In the genomic region with DNA sequence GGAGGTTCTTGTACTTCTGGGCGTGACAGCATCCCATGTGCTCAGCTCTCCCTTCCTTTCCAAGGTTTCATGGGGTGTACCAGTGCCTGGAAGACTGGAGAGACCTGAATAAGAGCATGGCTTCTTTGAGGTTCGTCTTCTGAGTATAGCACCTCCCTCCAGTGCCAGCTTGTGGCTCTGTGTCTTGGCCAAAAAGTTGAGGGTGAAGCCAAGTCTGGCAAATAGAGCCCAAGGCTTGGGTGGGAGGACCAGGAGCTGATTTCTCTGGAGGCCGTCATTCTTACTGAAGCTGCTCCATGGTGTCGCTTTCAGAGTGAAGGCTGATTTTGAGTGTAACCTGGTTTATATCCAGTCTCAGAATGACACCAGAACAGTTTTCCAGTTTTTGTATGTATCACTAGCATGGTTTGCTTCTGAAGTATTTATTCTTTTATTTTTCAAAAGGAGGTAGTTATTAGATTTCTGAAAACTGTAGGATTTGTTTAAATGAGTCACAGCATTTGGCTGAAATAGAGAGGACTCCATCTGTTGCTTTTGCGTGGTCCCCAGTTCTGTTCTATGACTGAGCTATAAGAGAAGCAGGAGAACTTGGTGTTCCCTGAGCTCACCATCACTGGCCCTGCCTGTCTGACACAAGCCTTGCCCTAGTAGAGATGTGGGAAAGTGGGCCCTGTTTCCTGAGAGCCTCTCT, we compare ENCODE assay signal across 21 cellular contexts. TPM values are rescaled to one million over a fixed set of nuclear protein-coding genes. Genes with fewer than 3 reads are reported as not detected.
DNase-seq lines count a peak whose midpoint lies in the region; ATAC-seq and TF ChIP-seq lines count a peak whose summit lies in the region.
"Had no signal": no experiment of that assay in that cellular context is flagged by ENCODE, and none has a peak within 500 bp of the region (broad histone marks: within the 10 kb centered on the region; RNA-seq: fewer than 3 reads in every experiment).

No MANE protein-coding gene starts in this region.

- no peaks in the 10 kb centered on the region for H3K9me3 ChIP-seq in HCT116 (ENCODE audit: control insufficient read depth in 1 of 2, insufficient read depth in 1 of 2, low read depth in 1 of 2, low read length in 2 of 2)

- ATAC-seq in HCT116 (no peak), HG02938 (IDR thresholded peaks at IDR 0.05; ENCODE audit: unreplicated experiment) (no peak)

- no peak for TF ChIP-seq POLR2A in HCT116 (IDR thresholded peaks at IDR 0.05; ENCODE audit: borderline replicate concordance, extremely low read depth, insufficient read depth, insufficient read length)

- DNase-seq in HCT116 (ENCODE audit: low read depth, low spot score) (no peak), fibroblast of peridontal ligament (ENCODE audit: extremely low read depth) (peak; percentile 11), superior temporal gyrus (ENCODE audit: extremely low spot score) (peak; percentile 65), SKM-1 (lab: John Stamatoyannopoulos, UW; ENCODE audit: unreplicated experiment) (no peak), islet precursor cell (no peak), HFFc6 (no peak)
- DNase-seq: Calu3; DMS79 treated with DMSO at 0.1 percent for 48 hours; KBM-7; NCI-H1105 treated with DMSO at 0.1 percent for 48 hours; NCI-H2029; NCI-H526; NCI-H82; NK-92 treated with Interleukin-12 subunit alpha and Interleukin-12 subunit beta, amount 100 ng/mL, for 24 hours; RPMI8226; SHP77 treated with DMSO at 0.1 percent for 48 hours; SW 1271 had no signal

- H3K4me2 ChIP-seq in HCT116 (ENCODE audit: low read length): peak overlapping the region; percentile 73; the same call in 1 of the 2 replicates

- H3K36me3 Mint-ChIP-seq in HFFc6 (ENCODE audit: low read depth): no peaks in the 10 kb centered on the region

- H3K79me2 ChIP-seq in HCT116 (ENCODE audit: insufficient read depth, low read length): no peaks in the 10 kb centered on the region

- H3K27me3 Mint-ChIP-seq in HFFc6 (ENCODE audit: insufficient read depth): no peaks in the 10 kb centered on the region; the same call in 1 of the 2 replicates

- H3K27me3 ChIP-seq in HCT116 (ENCODE audit: insufficient read depth, low read length): no peaks in the 10 kb centered on the region

- no peak overlapping the region for H3K4me3 Mint-ChIP-seq in HFFc6
- H3K4me3 Mint-ChIP-seq: B cell had no signal

- peaks cover 41% of the 10 kb centered on the region for H3K4me1 Mint-ChIP-seq in HFFc6 (ENCODE audit: low read depth)
- H3K4me1 Mint-ChIP-seq: B cell had no signal

- H3K27ac Mint-ChIP-seq in HFFc6: no peak overlapping the region; the same call in 1 of the 2 replicates
- H3K27ac Mint-ChIP-seq: B cell had no signal

- POLR2A ChIA-PET in HCT116 (lab: Charles Lee): no interaction called here

- no peak overlapping the region for H3K4me3 ChIP-seq in HCT116 (replicated peaks in 1 of 2; ENCODE audit: low read depth in 1 of 2, low read length in 2 of 2)

- H3K36me3 ChIP-seq in HCT116 (ENCODE audit: control insufficient read depth in 1 of 2, insufficient read depth in 2 of 2, low read length in 2 of 2): no peaks in the 10 kb centered on the region

- H4K20me1 ChIP-seq in HCT116 (ENCODE audit: insufficient read depth): no peaks in the 10 kb centered on the region

- no TSS peak for BruUV-seq in HCT116 (replicated peaks; lab: Mats Ljungman, UMichigan)

- H3K4me1 ChIP-seq in HCT116 (ENCODE audit: control insufficient read depth in 1 of 2, insufficient read depth in 2 of 2, low read length in 2 of 2): peaks cover 0 to 41% of the 10 kb centered on the region in 2 experiments; a peak in 3 of 4 replicates

- no peak overlapping the region for H2AFZ ChIP-seq in HCT116 (ENCODE audit: low read depth, low read length, poor library complexity, severe bottlenecking)

- H3K9ac ChIP-seq in HCT116 (ENCODE audit: low read length): no peak overlapping the region

- CTCF ChIA-PET in HCT116 (lab: Charles Lee): interaction anchor here (1.3 kb wide), 1 partner anchor 62 kb away, joined by 4 read pairs; no protein-coding TSS in a partner anchor

- no peaks in the 10 kb centered on the region for H3K9me3 Mint-ChIP-seq in HFFc6

- RAD21 ChIA-PET in HCT116 (lab: Charles Lee; ENCODE audit: low non-redundant PET in 1 of 2, low total read pairs in 2 of 2, uncharacterized antibody in 2 of 2, unreplicated experiment in 2 of 2): no interaction called here

- no peak for TF ChIP-seq RAD21 in HCT116 (IDR thresholded peaks at IDR 0.05; ENCODE audit: low read depth)

- TF ChIP-seq CTCF in HCT116 (IDR thresholded peaks at IDR 0.05 in 2 of 3, conservative IDR thresholded peaks at IDR 0.05 in 1 of 3; ENCODE audit: borderline replicate concordance in 1 of 3, insufficient read depth in 1 of 3, low read depth in 2 of 3, low read length in 2 of 3) (no peak), HFFc6 (IDR thresholded peaks at IDR 0.05) (no peak)

- intact Hi-C loops in HCT116 (cut with micrococcal nuclease): no loop called here

- H3K27ac ChIP-seq in HCT116 (ENCODE audit: low read depth, low read length) (no peak overlapping the region), angular gyrus (ENCODE audit: low read depth, low read length) (peak overlapping the region; percentile 85)
- H3K27ac ChIP-seq: C4-2B had no signal

- H3K9me2 ChIP-seq in HCT116 (ENCODE audit: insufficient read depth): no peaks in the 10 kb centered on the region

TF ChIP-seq in HCT116, 20 proteins besides CTCF, POLR2A, EP300 and RAD21 (continues in another document):
- TF ChIP-seq JUND (IDR thresholded peaks at IDR 0.05) (no peak), FOSL1 (IDR thresholded peaks at IDR 0.05; ENCODE audit: low read depth) (no peak), SRF (IDR thresholded peaks at IDR 0.05; ENCODE audit: low read depth) (no peak), EGR1 (IDR thresholded peaks at IDR 0.05; ENCODE audit: low read depth) (no peak), SIN3A (IDR thresholded peaks at IDR 0.05; ENCODE audit: low read depth) (no peak), ZNF274 (IDR thresholded peaks at IDR 0.05; ENCODE audit: low read depth, low read length) (no peak), EZH2phosphoT487 (IDR thresholded peaks at IDR 0.05; ENCODE audit: borderline replicate concordance) (no peak), YY1 (IDR thresholded peaks at IDR 0.05; ENCODE audit: extremely low read depth, insufficient replicate concordance, low read depth, low read length) (no peak), CEBPB (IDR thresholded peaks at IDR 0.05; ENCODE audit: low read depth) (no peak), POLR2AphosphoS5 (IDR thresholded peaks at IDR 0.05; ENCODE audit: low read depth, low read length) (no peak), TCF7L2 (IDR thresholded peaks at IDR 0.05; ENCODE audit: borderline replicate concordance, extremely low read depth, insufficient read depth, insufficient read length) (no peak), ZFX (IDR thresholded peaks at IDR 0.05) (no peak), SP1 (IDR thresholded peaks at IDR 0.05; ENCODE audit: low read depth) (no peak)
- TF ChIP-seq, protein P1, sequence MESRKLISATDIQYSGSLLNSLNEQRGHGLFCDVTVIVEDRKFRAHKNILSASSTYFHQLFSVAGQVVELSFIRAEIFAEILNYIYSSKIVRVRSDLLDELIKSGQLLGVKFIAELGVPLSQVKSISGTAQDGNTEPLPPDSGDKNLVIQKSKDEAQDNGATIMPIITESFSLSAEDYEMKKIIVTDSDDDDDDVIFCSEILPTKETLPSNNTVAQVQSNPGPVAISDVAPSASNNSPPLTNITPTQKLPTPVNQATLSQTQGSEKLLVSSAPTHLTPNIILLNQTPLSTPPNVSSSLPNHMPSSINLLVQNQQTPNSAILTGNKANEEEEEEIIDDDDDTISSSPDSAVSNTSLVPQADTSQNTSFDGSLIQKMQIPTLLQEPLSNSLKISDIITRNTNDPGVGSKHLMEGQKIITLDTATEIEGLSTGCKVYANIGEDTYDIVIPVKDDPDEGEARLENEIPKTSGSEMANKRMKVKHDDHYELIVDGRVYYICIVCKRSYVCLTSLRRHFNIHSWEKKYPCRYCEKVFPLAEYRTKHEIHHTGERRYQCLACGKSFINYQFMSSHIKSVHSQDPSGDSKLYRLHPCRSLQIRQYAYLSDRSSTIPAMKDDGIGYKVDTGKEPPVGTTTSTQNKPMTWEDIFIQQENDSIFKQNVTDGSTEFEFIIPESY (IDR thresholded peaks at IDR 0.05; ENCODE audit: extremely low read depth, insufficient replicate concordance, low read length): no peak
- TF ChIP-seq, protein P2, sequence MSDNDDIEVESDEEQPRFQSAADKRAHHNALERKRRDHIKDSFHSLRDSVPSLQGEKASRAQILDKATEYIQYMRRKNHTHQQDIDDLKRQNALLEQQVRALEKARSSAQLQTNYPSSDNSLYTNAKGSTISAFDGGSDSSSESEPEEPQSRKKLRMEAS (IDR thresholded peaks at IDR 0.05): no peak
- TF ChIP-seq, protein P3, sequence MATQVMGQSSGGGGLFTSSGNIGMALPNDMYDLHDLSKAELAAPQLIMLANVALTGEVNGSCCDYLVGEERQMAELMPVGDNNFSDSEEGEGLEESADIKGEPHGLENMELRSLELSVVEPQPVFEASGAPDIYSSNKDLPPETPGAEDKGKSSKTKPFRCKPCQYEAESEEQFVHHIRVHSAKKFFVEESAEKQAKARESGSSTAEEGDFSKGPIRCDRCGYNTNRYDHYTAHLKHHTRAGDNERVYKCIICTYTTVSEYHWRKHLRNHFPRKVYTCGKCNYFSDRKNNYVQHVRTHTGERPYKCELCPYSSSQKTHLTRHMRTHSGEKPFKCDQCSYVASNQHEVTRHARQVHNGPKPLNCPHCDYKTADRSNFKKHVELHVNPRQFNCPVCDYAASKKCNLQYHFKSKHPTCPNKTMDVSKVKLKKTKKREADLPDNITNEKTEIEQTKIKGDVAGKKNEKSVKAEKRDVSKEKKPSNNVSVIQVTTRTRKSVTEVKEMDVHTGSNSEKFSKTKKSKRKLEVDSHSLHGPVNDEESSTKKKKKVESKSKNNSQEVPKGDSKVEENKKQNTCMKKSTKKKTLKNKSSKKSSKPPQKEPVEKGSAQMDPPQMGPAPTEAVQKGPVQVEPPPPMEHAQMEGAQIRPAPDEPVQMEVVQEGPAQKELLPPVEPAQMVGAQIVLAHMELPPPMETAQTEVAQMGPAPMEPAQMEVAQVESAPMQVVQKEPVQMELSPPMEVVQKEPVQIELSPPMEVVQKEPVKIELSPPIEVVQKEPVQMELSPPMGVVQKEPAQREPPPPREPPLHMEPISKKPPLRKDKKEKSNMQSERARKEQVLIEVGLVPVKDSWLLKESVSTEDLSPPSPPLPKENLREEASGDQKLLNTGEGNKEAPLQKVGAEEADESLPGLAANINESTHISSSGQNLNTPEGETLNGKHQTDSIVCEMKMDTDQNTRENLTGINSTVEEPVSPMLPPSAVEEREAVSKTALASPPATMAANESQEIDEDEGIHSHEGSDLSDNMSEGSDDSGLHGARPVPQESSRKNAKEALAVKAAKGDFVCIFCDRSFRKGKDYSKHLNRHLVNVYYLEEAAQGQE (IDR thresholded peaks at IDR 0.05; ENCODE audit: low read depth): no peak

RNA-seq across cellular contexts. Expression of a gene that starts 47.2 kb away (rescaled TPM):
- 1.5 TPM for total RNA-seq in HCT116 (2021; ENCODE audit: unreplicated experiment)
- polyA plus RNA-seq in HCT116 (2012): 0.42 and 0.46 TPM in 2 replicates
- total RNA-seq in HFFc6 (2021; fragmentation: NEBNext Ultra II Directional; extraction: Animal tissue kit (Norgen Biotek cat#: 25700)): under 1 TPM; 0.02 to 0.14 (median 0.06) TPM

Comparison
In these comparisons a context has a peak if more than half of its experiments do, and no peak if none do; other contexts are left out.
1. DNase-seq: peak in fibroblast of peridontal ligament (single experiment) and superior temporal gyrus (single experiment); none in HCT116 (single experiment), SKM-1 (single experiment), islet precursor cell (single experiment) and HFFc6 (single experiment).